Comparison of ENCODE assay signal across 1 cellular context in the genomic region with DNA sequence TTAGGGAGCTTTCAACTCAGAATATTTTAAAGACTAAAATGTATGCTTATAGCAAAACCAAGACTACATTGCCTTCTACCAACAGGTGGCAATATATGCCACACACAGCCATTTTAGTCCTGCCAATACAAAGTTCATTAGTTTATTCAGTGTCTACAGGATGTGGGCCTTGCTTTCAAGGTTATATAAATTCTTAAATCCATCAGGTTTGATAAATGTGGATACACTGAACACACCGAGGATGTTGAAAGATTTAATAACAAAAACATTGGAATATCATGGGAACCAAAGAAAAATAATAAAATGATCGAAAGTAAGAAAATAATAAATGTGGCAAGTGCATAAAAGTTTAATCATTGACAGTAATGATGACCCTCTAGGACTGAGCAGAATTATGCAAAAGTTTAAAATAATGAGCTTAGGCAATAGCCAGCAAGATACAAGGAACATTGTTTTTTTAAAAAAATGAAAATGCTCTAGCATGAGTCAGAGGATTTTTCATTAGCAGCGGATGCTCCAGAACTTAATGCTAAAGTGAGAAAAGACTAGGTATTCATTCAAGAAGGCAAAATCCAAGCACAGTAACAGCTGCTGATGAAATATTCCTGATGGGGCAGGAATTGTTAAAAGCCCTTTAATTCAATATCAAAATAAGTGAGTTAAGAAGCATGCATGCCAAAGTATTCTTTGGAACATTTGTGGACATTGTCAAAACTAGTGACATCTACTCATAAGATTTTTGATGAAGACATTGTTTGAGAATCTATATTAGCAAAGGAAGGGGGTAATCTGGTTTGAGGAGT.
A peak's percentile ranks its signal among the peaks of the same experiment; 100 is the strongest.
TF ChIP-seq lines count a peak whose summit lies in the region.

No MANE protein-coding gene starts in this region.

TF ChIP-seq in K562, 482 proteins besides CTCF, POLR2A, EP300 and RAD21 (continued from another document):
- TF ChIP-seq ZSCAN29 (IDR thresholded peaks at IDR 0.05) (no peak), CBFA2T2 (conservative IDR thresholded peaks at IDR 0.05) (no peak), ZNF76 (CRISPR knock-in tag; IDR thresholded peaks at IDR 0.05; ENCODE audit: borderline replicate concordance) (no peak), CEBPG (CRISPR knock-in tag; IDR thresholded peaks at IDR 0.05) (no peak), CEBPG (tag; conservative IDR thresholded peaks at IDR 0.05 in 1 of 2, IDR thresholded peaks at IDR 0.05 in 1 of 2) (peak; percentile 32 to 68; a peak in 2 of 4 replicates), ASH1L (IDR thresholded peaks at IDR 0.05; ENCODE audit: borderline replicate concordance, low read depth, partially characterized antibody) (no peak), RFX1 (IDR thresholded peaks at IDR 0.05) (no peak), CREM (IDR thresholded peaks at IDR 0.05; ENCODE audit: low read depth) (no peak), KAT8 (IDR thresholded peaks at IDR 0.05; ENCODE audit: low read depth) (0 out of 2 replicates have a peak, but pooled peaks have one; percentile 20), CBFB (CRISPR knock-in tag; IDR thresholded peaks at IDR 0.05) (no peak), YY1 (IDR thresholded peaks at IDR 0.05; ENCODE audit: borderline replicate concordance in 1 of 3, control insufficient read depth in 1 of 3, extremely low read depth in 1 of 3, insufficient read depth in 3 of 3, insufficient read length in 1 of 3, insufficient replicate concordance in 2 of 3, low read depth in 1 of 3, low read length in 2 of 3) (peak in 1 of 3 experiments; percentile 70), MED1 (CRISPR knock-in tag; IDR thresholded peaks at IDR 0.05; ENCODE audit: borderline replicate concordance) (no peak), NFIC (IDR thresholded peaks at IDR 0.05) (peak; percentile 34; the same call in 1 of the 2 replicates), SMC3 (conservative IDR thresholded peaks at IDR 0.05; ENCODE audit: insufficient read depth, low read depth, low read length) (peak; percentile 38; the same call in 1 of the 2 replicates), NFRKB (IDR thresholded peaks at IDR 0.05; ENCODE audit: low read depth) (0 out of 2 replicates have a peak, but pooled peaks have one; percentile 16)
- TF ChIP-seq, protein P1, sequence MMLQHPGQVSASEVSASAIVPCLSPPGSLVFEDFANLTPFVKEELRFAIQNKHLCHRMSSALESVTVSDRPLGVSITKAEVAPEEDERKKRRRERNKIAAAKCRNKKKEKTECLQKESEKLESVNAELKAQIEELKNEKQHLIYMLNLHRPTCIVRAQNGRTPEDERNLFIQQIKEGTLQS (IDR thresholded peaks at IDR 0.05) = peak; percentile 26; the same call in 1 of the 2 replicates
- TF ChIP-seq, protein P1 (CRISPR knock-in tag; conservative IDR thresholded peaks at IDR 0.05) = no peak
- TF ChIP-seq, protein P2, sequence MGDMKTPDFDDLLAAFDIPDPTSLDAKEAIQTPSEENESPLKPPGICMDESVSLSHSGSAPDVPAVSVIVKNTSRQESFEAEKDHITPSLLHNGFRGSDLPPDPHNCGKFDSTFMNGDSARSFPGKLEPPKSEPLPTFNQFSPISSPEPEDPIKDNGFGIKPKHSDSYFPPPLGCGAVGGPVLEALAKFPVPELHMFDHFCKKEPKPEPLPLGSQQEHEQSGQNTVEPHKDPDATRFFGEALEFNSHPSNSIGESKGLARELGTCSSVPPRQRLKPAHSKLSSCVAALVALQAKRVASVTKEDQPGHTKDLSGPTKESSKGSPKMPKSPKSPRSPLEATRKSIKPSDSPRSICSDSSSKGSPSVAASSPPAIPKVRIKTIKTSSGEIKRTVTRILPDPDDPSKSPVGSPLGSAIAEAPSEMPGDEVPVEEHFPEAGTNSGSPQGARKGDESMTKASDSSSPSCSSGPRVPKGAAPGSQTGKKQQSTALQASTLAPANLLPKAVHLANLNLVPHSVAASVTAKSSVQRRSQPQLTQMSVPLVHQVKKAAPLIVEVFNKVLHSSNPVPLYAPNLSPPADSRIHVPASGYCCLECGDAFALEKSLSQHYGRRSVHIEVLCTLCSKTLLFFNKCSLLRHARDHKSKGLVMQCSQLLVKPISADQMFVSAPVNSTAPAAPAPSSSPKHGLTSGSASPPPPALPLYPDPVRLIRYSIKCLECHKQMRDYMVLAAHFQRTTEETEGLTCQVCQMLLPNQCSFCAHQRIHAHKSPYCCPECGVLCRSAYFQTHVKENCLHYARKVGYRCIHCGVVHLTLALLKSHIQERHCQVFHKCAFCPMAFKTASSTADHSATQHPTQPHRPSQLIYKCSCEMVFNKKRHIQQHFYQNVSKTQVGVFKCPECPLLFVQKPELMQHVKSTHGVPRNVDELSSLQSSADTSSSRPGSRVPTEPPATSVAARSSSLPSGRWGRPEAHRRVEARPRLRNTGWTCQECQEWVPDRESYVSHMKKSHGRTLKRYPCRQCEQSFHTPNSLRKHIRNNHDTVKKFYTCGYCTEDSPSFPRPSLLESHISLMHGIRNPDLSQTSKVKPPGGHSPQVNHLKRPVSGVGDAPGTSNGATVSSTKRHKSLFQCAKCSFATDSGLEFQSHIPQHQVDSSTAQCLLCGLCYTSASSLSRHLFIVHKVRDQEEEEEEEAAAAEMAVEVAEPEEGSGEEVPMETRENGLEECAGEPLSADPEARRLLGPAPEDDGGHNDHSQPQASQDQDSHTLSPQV (IDR thresholded peaks at IDR 0.05) = peak; percentile 63
- TF ChIP-seq, protein P3, sequence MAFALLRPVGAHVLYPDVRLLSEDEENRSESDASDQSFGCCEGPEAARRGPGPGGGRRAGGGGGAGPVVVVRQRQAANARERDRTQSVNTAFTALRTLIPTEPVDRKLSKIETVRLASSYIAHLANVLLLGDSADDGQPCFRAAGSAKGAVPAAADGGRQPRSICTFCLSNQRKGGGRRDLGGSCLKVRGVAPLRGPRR (CRISPR knock-in tag; IDR thresholded peaks at IDR 0.05) = no peak
